In the genomic region with DNA sequence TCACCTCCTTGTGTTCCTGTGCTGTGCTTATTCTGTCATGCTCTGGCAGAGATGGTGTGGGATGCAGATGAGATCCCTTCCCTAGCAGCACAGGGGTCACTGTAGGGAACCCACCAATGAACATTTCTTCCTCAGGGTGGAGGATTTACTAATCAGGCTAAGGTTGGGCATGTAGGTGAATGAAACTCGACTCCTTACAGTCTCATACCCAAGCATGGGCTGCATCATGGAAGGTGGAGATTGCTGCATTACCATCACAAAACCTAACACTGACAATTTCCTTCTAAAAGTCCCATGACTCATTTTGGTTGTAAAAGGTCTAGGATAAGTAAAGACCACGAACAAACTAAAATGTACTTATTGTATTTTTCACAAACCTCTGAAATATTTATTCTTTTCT, we compare ENCODE assay signal across 20 cellular contexts.
"Had no signal": no experiment of that assay in that cellular context is flagged by ENCODE, and none has a peak within 500 bp of the region (broad histone marks: within the 10 kb centered on the region; RNA-seq: fewer than 3 reads in every experiment).

No MANE protein-coding gene starts in this region.

- DNase-seq: IMR-90, Karpas-422, KG1, MM.1S, NCI-H1092 treated with DMSO at 0.1 percent for 48 hours, NCI-H1436, NCI-H187 treated with DMSO at 0.1 percent for 48 hours, NCI-H2029 treated with DMSO at 0.1 percent for 48 hours, NCI-H2171 treated with DMSO at 0.1 percent for 48 hours, NCI-H345, NCI-H524, NCI-H526 treated with DMSO at 0.1 percent for 48 hours, NCI-H748 treated with DMSO at 0.1 percent for 48 hours, PC-3, SHP77 treated with DMSO at 0.1 percent for 48 hours, SJCRH30 had no signal

- H3K27me3 ChIP-seq: SJCRH30 had no signal

- ATAC-seq: HepG2, Panc1, PC-3, SK-N-SH treated with all-trans-retinoic acid at 6 μM for 48 hours had no signal

- FAIRE-seq: HepG2 had no signal

- H3K9me3 ChIP-seq: SJCRH30 had no signal

- H3K27ac ChIP-seq: RWPE1, SJCRH30 had no signal

- H3K4me3 ChIP-seq: SJCRH30 had no signal

- H3K36me3 ChIP-seq: SJCRH30 had no signal

- H3K4me1 ChIP-seq: SJCRH30 had no signal
